ENCODE assay signal across 10 cellular contexts in genomic region chr10:96743988-96744585, GRCh38. TPM values are rescaled to one million over a fixed set of nuclear protein-coding genes. Genes with fewer than 3 reads are reported as not detected.
A peak's percentile ranks its signal among the peaks of the same experiment; 100 is the strongest.
DNase-seq lines count a peak whose midpoint lies in the region; ATAC-seq and TF ChIP-seq lines count a peak whose summit lies in the region.
"Had no signal": no experiment of that assay in that cellular context is flagged by ENCODE, and none has a peak within 500 bp of the region (broad histone marks: within the 10 kb centered on the region; RNA-seq: fewer than 3 reads in every experiment).

No MANE protein-coding gene starts in this region.

- no peak overlapping the region for H2BK20ac ChIP-seq in H9 (ENCODE audit: low read depth, low read length, poor library complexity, severe bottlenecking)

- H3K4me3 Mint-ChIP-seq in H9: no peak overlapping the region

- TF ChIP-seq CTCF in H9 (conservative IDR thresholded peaks at IDR 0.05) (peak; percentile 56; the same call in 2 of the 3 replicates), VCaP (conservative IDR thresholded peaks at IDR 0.05) (peak; percentile 60), left lung (IDR thresholded peaks at IDR 0.05) (peak in 1 of 2 donors; percentile 23)

- peaks cover 0 to 12% (median 0%) of the 10 kb centered on the region in 11 experiments; a peak in 1 of 22 replicates for H4K20me1 ChIP-seq in BLaER1 treated with 17β-estradiol and CSF1 and Interleukin-3, amounts not matched to agents 10 nM and 100 nM
- H4K20me1 ChIP-seq in H9 (ENCODE audit: control insufficient read depth, insufficient read depth, insufficient read length): no peaks in the 10 kb centered on the region

- H3K79me2 ChIP-seq in H9 (ENCODE audit: insufficient read depth, low read length): no peaks in the 10 kb centered on the region

- H3K27me3 Mint-ChIP-seq in H9 (ENCODE audit: low read depth): no peaks in the 10 kb centered on the region; the same call in 1 of the 2 replicates

- H2BK15ac ChIP-seq in H9 (ENCODE audit: low read depth, low read length): no peak overlapping the region

- H3K23ac ChIP-seq in H9 (ENCODE audit: insufficient read length, low read depth, low read length): no peak overlapping the region

- peaks cover 76 to 97% (median 94%) of the 10 kb centered on the region in 10 experiments for H3K4me1 ChIP-seq in BLaER1 treated with 17β-estradiol and CSF1 and Interleukin-3, amounts not matched to agents 10 nM and 100 nM
- no peaks in the 10 kb centered on the region for H3K4me1 ChIP-seq in H9 (ENCODE audit: insufficient read depth, low read length)
- peaks cover 0 to 47% of the 10 kb centered on the region in 2 donors for H3K4me1 ChIP-seq in left lung

- ATAC-seq in left lung: peak; percentile 15

- no peaks in the 10 kb centered on the region for H3K9me3 Mint-ChIP-seq in H9
- H3K9me3 Mint-ChIP-seq: activated T-helper 2 cell treated with anti-CD3 and anti-CD28 coated beads, Interferon-gamma antibody, Interleukin-2, Interleukin-4, amounts not matched to agents 10 μg/mL and 5 μg/mL and 100 μg/mL, durations not matched to agents 14 hours and 24 hours and 36 hours had no signal

- no peaks in the 10 kb centered on the region for H3K36me3 Mint-ChIP-seq in H9 (ENCODE audit: insufficient read depth in 1 of 3, low read depth in 3 of 3)

- H4K91ac ChIP-seq in H9 (ENCODE audit: insufficient read length, low read depth, low read length): no peak overlapping the region

- no peak overlapping the region for H3K56ac ChIP-seq in H9 (ENCODE audit: insufficient read length, low read depth, low read length)

- no peak overlapping the region for H2BK5ac ChIP-seq in H9 (ENCODE audit: insufficient read length, low read length)

- peaks cover 4 to 5% of the 10 kb centered on the region in 2 experiments; a peak in 2 of 4 replicates for H3K4me1 Mint-ChIP-seq in H9

- H3K14ac ChIP-seq in H9 (ENCODE audit: insufficient read depth, low read length): no peak overlapping the region

- peak overlapping the region in 6 of 10 experiments; percentile 7 to 75 (median 14); a peak in 5 of 20 replicates for H3K4me3 ChIP-seq in BLaER1 treated with 17β-estradiol and CSF1 and Interleukin-3, amounts not matched to agents 10 nM and 100 nM
- H3K4me3 ChIP-seq in left lung: no peak overlapping the region

- DNase-seq in H9 (no peak), left lung (no peak), NCI-H1105 (lab: John Stamatoyannopoulos, UW) (no peak), cortex of kidney (lab: John Stamatoyannopoulos, UW) (no peak), H4 (ENCODE audit: low spot score) (no peak)
- DNase-seq in stimulated activated CD8-positive, alpha-beta memory T cell treated with anti-CD3 and anti-CD28 coated beads, Interleukin-4, amount 100 ng/mL, for 48 hours: no peak
- DNase-seq: NCI-H2029 had no signal

- H2AK5ac ChIP-seq in H9 (ENCODE audit: insufficient read length, low read length): no peak overlapping the region

- H3T11ph ChIP-seq in H9 (ENCODE audit: low read length): no peak overlapping the region

- no peak overlapping the region for H3K18ac ChIP-seq in H9 (ENCODE audit: insufficient read length, low read depth, low read length)

- no CpG with 5 or more reads among the region's 7 CpGs for WGBS in H9 (ENCODE audit: extremely low coverage, insufficient read length, low lambda C conversion rate)

- peak overlapping the region; percentile 63 to 98 (median 93) for H3K4me2 ChIP-seq in BLaER1 treated with 17β-estradiol and CSF1 and Interleukin-3, amounts not matched to agents 10 nM and 100 nM
- no peak overlapping the region for H3K4me2 ChIP-seq in H9 (ENCODE audit: insufficient read depth, insufficient read length, low read length)

- no peaks in the 10 kb centered on the region for H3K23me2 ChIP-seq in H9 (ENCODE audit: insufficient read length, low read depth, low read length, poor library complexity, severe bottlenecking)

- H4K5ac ChIP-seq in H9 (ENCODE audit: insufficient read length, low read depth, low read length): no peak overlapping the region

- H2BK120ac ChIP-seq in H9 (ENCODE audit: low read depth, low read length, poor library complexity, severe bottlenecking): no peak overlapping the region

- intact Hi-C loops in left lung (cut with DNase I): no loop called here

- peaks cover 0 to 6% (median 0%) of the 10 kb centered on the region in 11 experiments; a peak in 2 of 22 replicates for H3K9me3 ChIP-seq in BLaER1 treated with 17β-estradiol and CSF1 and Interleukin-3, amounts not matched to agents 10 nM and 100 nM (replicated peaks in 1 of 11)
- H3K9me3 ChIP-seq in H9 (ENCODE audit: control insufficient read depth, low read depth, low read length): no peaks in the 10 kb centered on the region
- H3K9me3 ChIP-seq in left lung: no peaks in the 10 kb centered on the region

- no peak overlapping the region for H2AFZ ChIP-seq in H9 (ENCODE audit: low read length)

- no peak overlapping the region for H3K4ac ChIP-seq in H9 (ENCODE audit: low read depth, low read length)

- no peak overlapping the region for H4K8ac ChIP-seq in H9 (replicated peaks; ENCODE audit: insufficient read length, low read depth, low read length)

- H3K9ac ChIP-seq in BLaER1 treated with 17β-estradiol and CSF1 and Interleukin-3, amounts not matched to agents 10 nM and 100 nM: peak overlapping the region in 10 of 11 experiments; percentile 5 to 89 (median 58); a peak in 18 of 22 replicates
- no peak overlapping the region for H3K9ac ChIP-seq in H9 (ENCODE audit: extremely low read depth, insufficient read length, low read length)

- H3K27ac Mint-ChIP-seq in H9: peak overlapping the region in 2 of 3 experiments; percentile 66 to 88; a peak in 3 of 7 replicates
- H3K27ac Mint-ChIP-seq: activated T-helper 2 cell treated with anti-CD3 and anti-CD28 coated beads, Interferon-gamma antibody, Interleukin-2, Interleukin-4, amounts not matched to agents 10 μg/mL and 5 μg/mL and 100 μg/mL, durations not matched to agents 14 hours and 24 hours and 36 hours had no signal

- H3K27ac ChIP-seq in BLaER1 treated with 17β-estradiol and CSF1 and Interleukin-3, amounts not matched to agents 10 nM and 100 nM: peak overlapping the region in 10 of 11 experiments; percentile 30 to 100 (median 93); a peak in 20 of 22 replicates
- H3K27ac ChIP-seq in H9 (ENCODE audit: insufficient read length, low read depth, low read length): no peak overlapping the region
- no peak overlapping the region for H3K27ac ChIP-seq in VCaP
- no peak overlapping the region for H3K27ac ChIP-seq in left lung

- no peaks in the 10 kb centered on the region for H3K27me3 ChIP-seq in BLaER1 treated with 17β-estradiol and CSF1 and Interleukin-3, amounts not matched to agents 10 nM and 100 nM
- H3K27me3 ChIP-seq in H9 (ENCODE audit: insufficient read depth, low read length): no peaks in the 10 kb centered on the region
- peaks cover 0 to 5% of the 10 kb centered on the region in 2 donors for H3K27me3 ChIP-seq in left lung

- peaks cover 0 to 58% (median 30%) of the 10 kb centered on the region in 11 experiments; a peak in 14 of 22 replicates for H3K36me3 ChIP-seq in BLaER1 treated with 17β-estradiol and CSF1 and Interleukin-3, amounts not matched to agents 10 nM and 100 nM
- H3K36me3 ChIP-seq in left lung: no peaks in the 10 kb centered on the region

- H2BK12ac ChIP-seq in H9 (ENCODE audit: insufficient read length, low read depth, low read length): no peak overlapping the region

- no peaks in the 10 kb centered on the region for H3K79me1 ChIP-seq in H9 (ENCODE audit: insufficient read depth, low read depth, low read length, poor library complexity, severe bottlenecking)

RNA-seq across cellular contexts. Expression of gene PIK3AP1, which starts 23.8 kb away (rescaled TPM):
- total RNA-seq in H9 (2021) (1.5 and 1.7 TPM in 2 replicates), left lung (10 to 100 TPM; 19.2 to 91.3 TPM)
- total RNA-seq in H4 (2014; rRNA removed; shearing (Covaris generic)): 0.43 TPM in 1 of 2 replicates, not detected in the other

Comparison
In these comparisons a context has a peak if more than half of its experiments do, and no peak if none do; other contexts are left out.
1. H3K27ac ChIP-seq: peak in BLaER1 treated with 17β-estradiol and CSF1 and Interleukin-3, amounts not matched to agents 10 nM and 100 nM (10 of 11); none in H9 (single experiment), VCaP (single experiment) and left lung (0 of 2).
2. H3K4me3 ChIP-seq: peak in BLaER1 treated with 17β-estradiol and CSF1 and Interleukin-3, amounts not matched to agents 10 nM and 100 nM (6 of 10); none in left lung (0 of 2).